ENCODE assay signal across 25 cellular contexts in the genomic region with DNA sequence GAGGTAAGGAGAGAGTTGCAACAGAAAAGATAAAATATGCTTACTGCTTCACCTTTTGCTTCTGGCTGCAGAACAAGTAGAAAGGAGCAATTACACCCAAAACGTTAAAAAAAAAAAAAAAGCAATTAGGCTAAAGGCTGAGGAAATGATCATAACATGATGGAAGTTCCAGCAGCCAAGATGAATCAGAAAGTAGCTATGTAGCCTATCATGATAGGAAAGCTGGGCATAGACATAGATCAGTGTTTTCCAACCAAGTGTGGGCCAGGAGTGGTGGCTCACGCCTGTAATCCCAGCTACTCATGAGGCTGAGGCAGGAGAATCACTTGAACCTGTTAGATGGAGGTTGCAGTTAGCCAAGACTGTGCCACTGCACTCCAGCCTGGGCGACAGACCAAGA. TPM values are rescaled to one million over a fixed set of nuclear protein-coding genes. Genes with fewer than 3 reads are reported as not detected.
"Had no signal": no experiment of that assay in that cellular context is flagged by ENCODE, and none has a peak within 500 bp of the region (broad histone marks: within the 10 kb centered on the region; RNA-seq: fewer than 3 reads in every experiment).

No MANE protein-coding gene starts in this region.

- H3K4me3 ChIP-seq: K562, SJSA1, SK-N-MC had no signal

- H3K27me3 ChIP-seq: SJSA1 had no signal

- H3K27ac ChIP-seq: KMS-11, SJSA1, SK-N-MC had no signal

- FAIRE-seq: K562, RCC 7860 had no signal

- DNase-seq: Kasumi-1, MM.1S, NCI-H1092 treated with DMSO at 0.1 percent for 48 hours, NCI-H1436, NCI-H187, NCI-H2029, NCI-H2081 treated with DMSO at 0.1 percent for 48 hours, NCI-H2171, NCI-H226, NCI-H446, NCI-H510A, NCI-H524 treated with DMSO at 0.1 percent for 48 hours, NCI-H69, NCI-H774, Right ventricle myocardium superior, RPMI8226, SIG-M5 had no signal

- H3K27me3 Mint-ChIP-seq: IgD-negative memory B cell had no signal

- H3K27ac Mint-ChIP-seq: IgD-negative memory B cell had no signal

- H3K36me3 ChIP-seq: SJSA1 had no signal

- H3K9me3 Mint-ChIP-seq: IgD-negative memory B cell had no signal

- H3K9me3 ChIP-seq: SJSA1 had no signal

- H3K36me3 Mint-ChIP-seq: IgD-negative memory B cell had no signal

- H3K4me3 Mint-ChIP-seq: IgD-negative memory B cell had no signal

- ATAC-seq: K562 had no signal

- H3K4me2 ChIP-seq: KMS-11 had no signal

- H3K4me1 ChIP-seq: SJSA1 had no signal

- H3K9ac ChIP-seq: KMS-11 had no signal

RNA-seq across cellular contexts. Expression of gene AGTR1, which starts 52.6 kb away (rescaled TPM):
- total RNA-seq: HT-29, K562, M059J, SJSA1 had no signal
